ENCODE assay signal across 1 cellular context in genomic region chr7:90346326-90347125, GRCh38.
A peak's percentile ranks its signal among the peaks of the same experiment; 100 is the strongest.
TF ChIP-seq lines count a peak whose summit lies in the region.

GTPBP10 (plus strand) TSS chr7:90346716; CDS start chr7:90346742, 26 bp downstream.

TF ChIP-seq in HepG2, 621 proteins besides CTCF, POLR2A, EP300 and RAD21 (continued from another document and continues in another):
- TF ChIP-seq, protein P1, sequence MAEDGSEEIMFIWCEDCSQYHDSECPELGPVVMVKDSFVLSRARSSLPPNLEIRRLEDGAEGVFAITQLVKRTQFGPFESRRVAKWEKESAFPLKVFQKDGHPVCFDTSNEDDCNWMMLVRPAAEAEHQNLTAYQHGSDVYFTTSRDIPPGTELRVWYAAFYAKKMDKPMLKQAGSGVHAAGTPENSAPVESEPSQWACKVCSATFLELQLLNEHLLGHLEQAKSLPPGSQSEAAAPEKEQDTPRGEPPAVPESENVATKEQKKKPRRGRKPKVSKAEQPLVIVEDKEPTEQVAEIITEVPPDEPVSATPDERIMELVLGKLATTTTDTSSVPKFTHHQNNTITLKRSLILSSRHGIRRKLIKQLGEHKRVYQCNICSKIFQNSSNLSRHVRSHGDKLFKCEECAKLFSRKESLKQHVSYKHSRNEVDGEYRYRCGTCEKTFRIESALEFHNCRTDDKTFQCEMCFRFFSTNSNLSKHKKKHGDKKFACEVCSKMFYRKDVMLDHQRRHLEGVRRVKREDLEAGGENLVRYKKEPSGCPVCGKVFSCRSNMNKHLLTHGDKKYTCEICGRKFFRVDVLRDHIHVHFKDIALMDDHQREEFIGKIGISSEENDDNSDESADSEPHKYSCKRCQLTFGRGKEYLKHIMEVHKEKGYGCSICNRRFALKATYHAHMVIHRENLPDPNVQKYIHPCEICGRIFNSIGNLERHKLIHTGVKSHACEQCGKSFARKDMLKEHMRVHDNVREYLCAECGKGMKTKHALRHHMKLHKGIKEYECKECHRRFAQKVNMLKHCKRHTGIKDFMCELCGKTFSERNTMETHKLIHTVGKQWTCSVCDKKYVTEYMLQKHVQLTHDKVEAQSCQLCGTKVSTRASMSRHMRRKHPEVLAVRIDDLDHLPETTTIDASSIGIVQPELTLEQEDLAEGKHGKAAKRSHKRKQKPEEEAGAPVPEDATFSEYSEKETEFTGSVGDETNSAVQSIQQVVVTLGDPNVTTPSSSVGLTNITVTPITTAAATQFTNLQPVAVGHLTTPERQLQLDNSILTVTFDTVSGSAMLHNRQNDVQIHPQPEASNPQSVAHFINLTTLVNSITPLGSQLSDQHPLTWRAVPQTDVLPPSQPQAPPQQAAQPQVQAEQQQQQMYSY (CRISPR knock-in tag; IDR thresholded peaks at IDR 0.05), result no peak
- 0 out of 2 replicates have a peak, but pooled peaks have one; percentile 70 for TF ChIP-seq ZBTB34 (CRISPR knock-in tag; IDR thresholded peaks at IDR 0.05)
- TF ChIP-seq POLR2AphosphoS5 (IDR thresholded peaks at IDR 0.05; ENCODE audit: low read depth, low read length), result peak; percentile 91
- TF ChIP-seq, protein P2, sequence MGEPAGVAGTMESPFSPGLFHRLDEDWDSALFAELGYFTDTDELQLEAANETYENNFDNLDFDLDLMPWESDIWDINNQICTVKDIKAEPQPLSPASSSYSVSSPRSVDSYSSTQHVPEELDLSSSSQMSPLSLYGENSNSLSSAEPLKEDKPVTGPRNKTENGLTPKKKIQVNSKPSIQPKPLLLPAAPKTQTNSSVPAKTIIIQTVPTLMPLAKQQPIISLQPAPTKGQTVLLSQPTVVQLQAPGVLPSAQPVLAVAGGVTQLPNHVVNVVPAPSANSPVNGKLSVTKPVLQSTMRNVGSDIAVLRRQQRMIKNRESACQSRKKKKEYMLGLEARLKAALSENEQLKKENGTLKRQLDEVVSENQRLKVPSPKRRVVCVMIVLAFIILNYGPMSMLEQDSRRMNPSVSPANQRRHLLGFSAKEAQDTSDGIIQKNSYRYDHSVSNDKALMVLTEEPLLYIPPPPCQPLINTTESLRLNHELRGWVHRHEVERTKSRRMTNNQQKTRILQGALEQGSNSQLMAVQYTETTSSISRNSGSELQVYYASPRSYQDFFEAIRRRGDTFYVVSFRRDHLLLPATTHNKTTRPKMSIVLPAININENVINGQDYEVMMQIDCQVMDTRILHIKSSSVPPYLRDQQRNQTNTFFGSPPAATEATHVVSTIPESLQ (CRISPR knock-in tag; conservative IDR thresholded peaks at IDR 0.05), result no peak
- no peak for TF ChIP-seq HMGA1 (CRISPR knock-in tag; conservative IDR thresholded peaks at IDR 0.05)
- TF ChIP-seq BRD4 (CRISPR knock-in tag; IDR thresholded peaks at IDR 0.05), result no peak
- TF ChIP-seq, protein P3, sequence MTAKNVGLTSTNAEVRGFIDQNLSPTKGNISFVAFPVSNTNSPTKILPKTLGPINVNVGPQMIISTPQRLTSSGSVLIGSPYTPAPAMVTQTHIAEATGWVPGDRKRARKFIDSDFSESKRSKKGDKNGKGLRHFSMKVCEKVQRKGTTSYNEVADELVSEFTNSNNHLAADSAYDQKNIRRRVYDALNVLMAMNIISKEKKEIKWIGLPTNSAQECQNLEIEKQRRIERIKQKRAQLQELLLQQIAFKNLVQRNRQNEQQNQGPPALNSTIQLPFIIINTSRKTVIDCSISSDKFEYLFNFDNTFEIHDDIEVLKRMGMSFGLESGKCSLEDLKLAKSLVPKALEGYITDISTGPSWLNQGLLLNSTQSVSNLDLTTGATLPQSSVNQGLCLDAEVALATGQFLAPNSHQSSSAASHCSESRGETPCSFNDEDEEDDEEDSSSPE (CRISPR knock-in tag; IDR thresholded peaks at IDR 0.05), result peak; percentile 53
- peak; percentile 99 for TF ChIP-seq ARID4A (CRISPR knock-in tag; IDR thresholded peaks at IDR 0.05; ENCODE audit: borderline replicate concordance)
- no peak; the same call in 1 of the 2 replicates for TF ChIP-seq NCOA1 (CRISPR knock-in tag; IDR thresholded peaks at IDR 0.05)
- no peak for TF ChIP-seq ZBTB1 (CRISPR knock-in tag; IDR thresholded peaks at IDR 0.05; ENCODE audit: borderline replicate concordance)
- TF ChIP-seq TOPORS (CRISPR knock-in tag; IDR thresholded peaks at IDR 0.05), result no peak
- peak; percentile 95 for TF ChIP-seq FOXK1 (CRISPR knock-in tag; IDR thresholded peaks at IDR 0.05; ENCODE audit: borderline replicate concordance, low read depth)
- peak; percentile 80; the same call in 1 of the 2 replicates for TF ChIP-seq ZNF766 (CRISPR knock-in tag; IDR thresholded peaks at IDR 0.05; ENCODE audit: borderline replicate concordance)
- TF ChIP-seq, protein P4, sequence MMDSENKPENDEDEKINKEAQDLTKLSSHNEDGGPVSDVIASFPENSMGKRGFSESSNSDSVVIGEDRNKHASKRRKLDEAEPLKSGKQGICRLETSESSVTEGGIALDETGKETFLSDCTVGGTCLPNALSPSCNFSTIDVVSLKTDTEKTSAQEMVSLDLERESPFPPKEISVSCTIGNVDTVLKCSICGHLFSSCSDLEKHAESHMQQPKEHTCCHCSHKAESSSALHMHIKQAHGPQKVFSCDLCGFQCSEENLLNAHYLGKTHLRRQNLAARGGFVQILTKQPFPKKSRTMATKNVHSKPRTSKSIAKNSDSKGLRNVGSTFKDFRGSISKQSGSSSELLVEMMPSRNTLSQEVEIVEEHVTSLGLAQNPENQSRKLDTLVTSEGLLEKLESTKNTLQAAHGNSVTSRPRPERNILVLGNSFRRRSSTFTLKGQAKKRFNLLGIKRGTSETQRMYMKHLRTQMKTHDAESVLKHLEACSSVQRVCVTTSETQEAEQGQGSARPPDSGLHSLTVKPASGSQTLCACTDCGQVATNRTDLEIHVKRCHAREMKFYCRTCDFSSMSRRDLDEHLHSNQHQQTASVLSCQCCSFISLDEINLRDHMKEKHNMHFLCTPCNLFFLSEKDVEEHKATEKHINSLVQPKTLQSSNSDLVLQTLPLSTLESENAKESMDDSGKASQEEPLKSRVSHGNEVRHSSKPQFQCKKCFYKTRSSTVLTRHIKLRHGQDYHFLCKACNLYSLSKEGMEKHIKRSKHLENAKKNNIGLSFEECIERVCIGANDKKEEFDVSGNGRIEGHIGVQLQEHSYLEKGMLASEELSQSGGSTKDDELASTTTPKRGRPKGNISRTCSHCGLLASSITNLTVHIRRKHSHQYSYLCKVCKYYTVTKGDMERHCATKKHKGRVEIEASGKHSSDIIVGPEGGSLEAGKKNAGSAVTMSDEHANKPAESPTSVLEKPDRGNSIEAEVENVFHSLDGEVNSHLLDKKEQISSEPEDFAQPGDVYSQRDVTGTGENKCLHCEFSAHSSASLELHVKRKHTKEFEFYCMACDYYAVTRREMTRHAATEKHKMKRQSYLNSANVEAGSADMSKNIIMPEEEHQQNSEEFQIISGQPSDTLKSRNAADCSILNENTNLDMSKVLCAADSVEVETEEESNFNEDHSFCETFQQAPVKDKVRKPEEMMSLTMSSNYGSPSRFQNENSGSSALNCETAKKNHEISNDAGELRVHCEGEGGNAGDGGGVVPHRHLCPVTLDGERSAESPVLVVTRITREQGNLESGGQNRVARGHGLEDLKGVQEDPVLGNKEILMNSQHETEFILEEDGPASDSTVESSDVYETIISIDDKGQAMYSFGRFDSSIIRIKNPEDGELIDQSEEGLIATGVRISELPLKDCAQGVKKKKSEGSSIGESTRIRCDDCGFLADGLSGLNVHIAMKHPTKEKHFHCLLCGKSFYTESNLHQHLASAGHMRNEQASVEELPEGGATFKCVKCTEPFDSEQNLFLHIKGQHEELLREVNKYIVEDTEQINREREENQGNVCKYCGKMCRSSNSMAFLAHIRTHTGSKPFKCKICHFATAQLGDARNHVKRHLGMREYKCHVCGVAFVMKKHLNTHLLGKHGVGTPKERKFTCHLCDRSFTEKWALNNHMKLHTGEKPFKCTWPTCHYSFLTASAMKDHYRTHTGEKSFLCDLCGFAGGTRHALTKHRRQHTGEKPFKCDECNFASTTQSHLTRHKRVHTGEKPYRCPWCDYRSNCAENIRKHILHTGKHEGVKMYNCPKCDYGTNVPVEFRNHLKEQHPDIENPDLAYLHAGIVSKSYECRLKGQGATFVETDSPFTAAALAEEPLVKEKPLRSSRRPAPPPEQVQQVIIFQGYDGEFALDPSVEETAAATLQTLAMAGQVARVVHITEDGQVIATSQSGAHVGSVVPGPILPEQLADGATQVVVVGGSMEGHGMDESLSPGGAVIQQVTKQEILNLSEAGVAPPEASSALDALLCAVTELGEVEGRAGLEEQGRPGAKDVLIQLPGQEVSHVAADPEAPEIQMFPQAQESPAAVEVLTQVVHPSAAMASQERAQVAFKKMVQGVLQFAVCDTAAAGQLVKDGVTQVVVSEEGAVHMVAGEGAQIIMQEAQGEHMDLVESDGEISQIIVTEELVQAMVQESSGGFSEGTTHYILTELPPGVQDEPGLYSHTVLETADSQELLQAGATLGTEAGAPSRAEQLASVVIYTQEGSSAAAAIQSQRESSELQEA (CRISPR knock-in tag; IDR thresholded peaks at IDR 0.05; ENCODE audit: not compliant biosample characterization), result peak; percentile 78
- TF ChIP-seq NFYC (CRISPR knock-in tag; IDR thresholded peaks at IDR 0.05), result peak; percentile 45; the same call in 1 of the 2 replicates
- TF ChIP-seq SMC3 (IDR thresholded peaks at IDR 0.05; ENCODE audit: low read length), result no peak; the same call in 1 of the 2 replicates
- TF ChIP-seq, protein P5, sequence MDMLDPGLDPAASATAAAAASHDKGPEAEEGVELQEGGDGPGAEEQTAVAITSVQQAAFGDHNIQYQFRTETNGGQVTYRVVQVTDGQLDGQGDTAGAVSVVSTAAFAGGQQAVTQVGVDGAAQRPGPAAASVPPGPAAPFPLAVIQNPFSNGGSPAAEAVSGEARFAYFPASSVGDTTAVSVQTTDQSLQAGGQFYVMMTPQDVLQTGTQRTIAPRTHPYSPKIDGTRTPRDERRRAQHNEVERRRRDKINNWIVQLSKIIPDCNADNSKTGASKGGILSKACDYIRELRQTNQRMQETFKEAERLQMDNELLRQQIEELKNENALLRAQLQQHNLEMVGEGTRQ (IDR thresholded peaks at IDR 0.05; ENCODE audit: low read depth, low read length), result no peak
- TF ChIP-seq, protein P5 (CRISPR knock-in tag; IDR thresholded peaks at IDR 0.05; ENCODE audit: borderline replicate concordance), result peak; percentile 20; the same call in 1 of the 2 replicates
- no peak for TF ChIP-seq ZNF652 (CRISPR knock-in tag; IDR thresholded peaks at IDR 0.05; ENCODE audit: borderline replicate concordance, low read depth)
- no peak for TF ChIP-seq ZNF597 (CRISPR knock-in tag; IDR thresholded peaks at IDR 0.05)
